In genomic region chr14:43145361-43145760, GRCh38 we compare ENCODE assay signal across 27 cellular contexts.
"Had no signal": no experiment of that assay in that cellular context is flagged by ENCODE, and none has a peak within 500 bp of the region (broad histone marks: within the 10 kb centered on the region; RNA-seq: fewer than 3 reads in every experiment).

No MANE protein-coding gene starts in this region.

- H3K9me3 ChIP-seq: colonic mucosa, gastrocnemius medialis, lower lobe of right lung, prostate gland, right atrium auricular region, sigmoid colon, stomach, thyroid gland, vagina had no signal

- H3K36me3 ChIP-seq: colonic mucosa, gastrocnemius medialis, lower lobe of right lung, prostate gland, right atrium auricular region, sigmoid colon, stomach, thyroid gland, vagina had no signal

- H3K4me1 ChIP-seq: colonic mucosa, lower lobe of right lung, prostate gland, right atrium auricular region, sigmoid colon, stomach, thyroid gland, vagina had no signal

- H3K27ac ChIP-seq: colonic mucosa, epithelial cell of prostate, gastrocnemius medialis, lower lobe of right lung, prostate gland, right atrium auricular region, sigmoid colon, stomach, thyroid gland, vagina had no signal

- H3K4me3 ChIP-seq: colonic mucosa, gastrocnemius medialis, lower lobe of right lung, prostate gland, right atrium auricular region, sigmoid colon, stomach, thyroid gland, vagina had no signal

- H3K9me3 Mint-ChIP-seq: dendritic cell treated with granulocyte-macrophage colony-stimulating factor and Interleukin-4, amounts not matched to agents 40 ng/mL and 50 ng/mL, for 4 days; endodermal cell; nephron progenitor cell had no signal

- H3K4me1 Mint-ChIP-seq: endodermal cell; naive thymus-derived CD8-positive, alpha-beta T cell; nephron progenitor cell; stimulated activated effector memory CD8-positive, alpha-beta T cell treated with anti-CD3 and anti-CD28 coated beads, Interleukin-12 subunit alpha, Interleukin-12 subunit beta, amount 100 ng/mL, for 72 hours had no signal

- DNase-seq: colonic mucosa; effector CD8-positive, alpha-beta T cell; endodermal cell; foreskin fibroblast; gastrocnemius medialis; head of caudate nucleus; kidney glomerular epithelial cell; left colon; left ventricle myocardium superior; lower lobe of right lung; naive thymus-derived CD8-positive, alpha-beta T cell; nephron progenitor cell; nucleus accumbens; sigmoid colon; stimulated activated CD4-positive, alpha-beta T cell treated with anti-CD3 and anti-CD28 coated beads, Interleukin-2, amount 100 ng/mL, for 24 hours; stimulated activated CD4-positive, alpha-beta T cell treated with anti-CD3 and anti-CD28 coated beads, Interleukin-4, amount 100 ng/mL, for 24 hours; stimulated activated naive CD4-positive, alpha-beta T cell treated with Interleukin-2 at 50 U/mL for 16 hours; stomach; thyroid gland; trophoblast cell had no signal

- H3K27ac Mint-ChIP-seq: dendritic cell treated with granulocyte-macrophage colony-stimulating factor and Interleukin-4, amounts not matched to agents 40 ng/mL and 50 ng/mL, for 4 days; endodermal cell; naive thymus-derived CD8-positive, alpha-beta T cell; nephron progenitor cell; stimulated activated effector memory CD8-positive, alpha-beta T cell treated with anti-CD3 and anti-CD28 coated beads, Interleukin-12 subunit alpha, Interleukin-12 subunit beta, amount 100 ng/mL, for 72 hours had no signal

- H3K36me3 Mint-ChIP-seq: naive thymus-derived CD8-positive, alpha-beta T cell; stimulated activated effector memory CD8-positive, alpha-beta T cell treated with anti-CD3 and anti-CD28 coated beads, Interleukin-12 subunit alpha, Interleukin-12 subunit beta, amount 100 ng/mL, for 72 hours had no signal

- H3K4me3 Mint-ChIP-seq: dendritic cell treated with granulocyte-macrophage colony-stimulating factor and Interleukin-4, amounts not matched to agents 40 ng/mL and 50 ng/mL, for 4 days; endodermal cell; naive thymus-derived CD8-positive, alpha-beta T cell; nephron progenitor cell; stimulated activated effector memory CD8-positive, alpha-beta T cell treated with anti-CD3 and anti-CD28 coated beads, Interleukin-12 subunit alpha, Interleukin-12 subunit beta, amount 100 ng/mL, for 72 hours had no signal

- ATAC-seq: esophagus mucosa; gastrocnemius medialis; left colon; left ventricle myocardium superior; lower lobe of right lung; naive thymus-derived CD8-positive, alpha-beta T cell; stimulated activated effector memory CD8-positive, alpha-beta T cell treated with anti-CD3 and anti-CD28 coated beads, Interleukin-12 subunit alpha, Interleukin-12 subunit beta, amount 100 ng/mL, for 72 hours had no signal

- H3K27me3 ChIP-seq: colonic mucosa, gastrocnemius medialis, right atrium auricular region, sigmoid colon, stomach, thyroid gland, vagina had no signal

- H3K27me3 Mint-ChIP-seq: dendritic cell treated with granulocyte-macrophage colony-stimulating factor and Interleukin-4, amounts not matched to agents 40 ng/mL and 50 ng/mL, for 4 days; naive thymus-derived CD8-positive, alpha-beta T cell had no signal
